8 cellular contexts compared by ENCODE assay signal in genomic region chr6:29976253-29976587, GRCh38. TPM values are rescaled to one million over a fixed set of nuclear protein-coding genes. Genes with fewer than 3 reads are reported as not detected.
DNase-seq lines count a peak whose midpoint lies in the region; ATAC-seq and TF ChIP-seq lines count a peak whose summit lies in the region.

No MANE protein-coding gene starts in this region.

- peaks cover 0 to 3% (median 0%) of the 10 kb centered on the region in 9 donors for H3K36me3 ChIP-seq in heart right ventricle
- no peaks in the 10 kb centered on the region for H3K36me3 ChIP-seq in mesodermal cell (ENCODE audit: control insufficient read depth, insufficient read depth, low read length)
- no peaks in the 10 kb centered on the region for H3K36me3 ChIP-seq in urinary bladder (ENCODE audit: insufficient read depth)

- ATAC-seq in heart right ventricle (no peak), left cardiac atrium (no peak)

- peaks cover 0 to 40% (median 0%) of the 10 kb centered on the region in 7 donors for H3K27me3 ChIP-seq in heart right ventricle

- WGBS in heart right ventricle, 2 donors = 17 to 19% methylated on average over 8 of the region's 8 CpGs
- 0 to 6% methylated on average over 1 to 2 of the region's 8 CpGs for WGBS in mesodermal cell (ENCODE audit: insufficient coverage in 2 of 2), 2 experiments
- WGBS in urinary bladder = 18% methylated on average over 8 of the region's 8 CpGs

- H3K27ac Mint-ChIP-seq in MCF 10A (ENCODE audit: low read depth, unreplicated experiment) = peak overlapping the region; percentile 86

- BruUV-seq in MCF 10A (replicated peaks; lab: Mats Ljungman, UMichigan) = no TSS peak

- CTCF ChIA-PET in MCF 10A (lab: Yijun Ruan, JAX) = interaction anchor here (0.6 to 3.0 kb wide), 8 partner anchors 9 to 129 kb away, joined by 3 to 17 read pairs (median 4); no protein-coding TSS in a partner anchor

- DNase-seq in heart right ventricle (no peak), left cardiac atrium (no peak), MCF 10A (ENCODE audit: unreplicated experiment) (no peak), NCI-H2081 treated with DMSO at 0.1 percent for 48 hours (lab: John Stamatoyannopoulos, UW) (no peak), posterior cingulate gyrus (no peak), glomerular visceral epithelial cell (ENCODE audit: extremely low spot score) (no peak)

- POLR2A ChIA-PET in MCF 10A (lab: Yijun Ruan, JAX) = interaction anchor here (1.0 to 3.7 kb wide), 4 partner anchors 10 to 125 kb away, joined by 3 to 28 read pairs (median 4); no protein-coding TSS in a partner anchor

- H3K4me1 ChIP-seq in heart right ventricle (peaks cover 0 to 34% (median 23%) of the 10 kb centered on the region in 9 donors), mesodermal cell (ENCODE audit: control insufficient read depth, insufficient read depth, low read length, poor library complexity, severe bottlenecking) (no peaks in the 10 kb centered on the region), urinary bladder (ENCODE audit: insufficient read depth) (no peaks in the 10 kb centered on the region)

- H3K4me3 ChIP-seq in heart right ventricle = peak overlapping the region; percentile 36 to 78 (median 60)
- H3K4me3 ChIP-seq in mesodermal cell (ENCODE audit: extremely low read depth, insufficient read depth, low read length, poor library complexity, severe bottlenecking) = peak overlapping the region; percentile 40
- H3K4me3 ChIP-seq in urinary bladder (ENCODE audit: low read depth, low read length) = peak overlapping the region; percentile 38

- H3K27me3 Mint-ChIP-seq in MCF 10A (ENCODE audit: insufficient read depth, unreplicated experiment) = no peaks in the 10 kb centered on the region

- no peaks in the 10 kb centered on the region for H3K9me3 ChIP-seq in heart right ventricle
- H3K9me3 ChIP-seq in mesodermal cell (ENCODE audit: control insufficient read depth, low read length) = no peaks in the 10 kb centered on the region

- H3K4me1 Mint-ChIP-seq in MCF 10A (ENCODE audit: insufficient read depth, unreplicated experiment) = peaks cover 17% of the 10 kb centered on the region

- no peaks in the 10 kb centered on the region for H3K36me3 Mint-ChIP-seq in MCF 10A (ENCODE audit: insufficient read depth, unreplicated experiment)

- TF ChIP-seq CTCF in heart right ventricle (IDR thresholded peaks at IDR 0.05) (no peak), MCF 10A (IDR thresholded peaks at IDR 0.05; ENCODE audit: unreplicated experiment) (no peak)

- no peaks in the 10 kb centered on the region for H3K9me3 Mint-ChIP-seq in MCF 10A (ENCODE audit: unreplicated experiment)

- H3K27ac ChIP-seq in heart right ventricle (peak overlapping the region in 9 of 10 donors; percentile 91 to 99 (median 96)), mesodermal cell (ENCODE audit: low read depth, low read length, severe bottlenecking) (no peak overlapping the region), urinary bladder (ENCODE audit: low read depth) (no peak overlapping the region)

- peak overlapping the region; percentile 75 for H3K4me3 Mint-ChIP-seq in MCF 10A (ENCODE audit: unreplicated experiment)

- intact Hi-C loops in heart right ventricle (cut with DNase I) = loop anchor here in 6 of 10 donors (2.0 to 10.0 kb wide), 7 partner anchors 33 to 91 kb away; partner anchors contain the start of genes HLA-A (in 5 of the 6) and POLR1H (in 1 of the 6)
- intact Hi-C loops in left cardiac atrium (cut with DNase I) = no loop called here
- intact Hi-C loops in MCF 10A (cut with micrococcal nuclease) = no loop called here
- intact Hi-C loops in posterior cingulate gyrus (cut with DNase I) = no loop called here

RNA-seq across cellular contexts. Expression of gene HLA-A, which starts 33.9 kb away (rescaled TPM):
- total RNA-seq in heart right ventricle (1,000 to 10,000 TPM in 1 of 10 donors, 100 to 1,000 TPM in 9; 218 to 1,594 (median 276) TPM), left cardiac atrium (100 to 1,000 TPM; 290 to 337 TPM), MCF 10A (2022) (139 and 217 TPM in 2 replicates), urinary bladder (85.1 TPM)
- polyA plus RNA-seq in heart right ventricle (1,000 to 10,000 TPM in 1 of 2 donors, 100 to 1,000 TPM in 1; 450 to 1,261 TPM), urinary bladder (962 TPM)
- 119 TPM for polyA plus RNA-seq in mesodermal cell (2013, experiment 1 of 2)
- 95.9 TPM for polyA plus RNA-seq in mesodermal cell (2013, experiment 2 of 2)

Comparison
In these comparisons a context has a peak if more than half of its experiments do, and no peak if none do; other contexts are left out.
1. intact Hi-C loops: an anchor here in heart right ventricle (2.0 to 10.0 kb wide); none called in left cardiac atrium, MCF 10A and posterior cingulate gyrus.
2. H3K27ac ChIP-seq: peak in heart right ventricle (9 of 10); none in mesodermal cell (single experiment) and urinary bladder (single experiment).
3. Peak in every context shown above with its lines, with median percentiles within 50 percentile points of each other: H3K4me3 ChIP-seq.